ENCODE assay signal across 8 cellular contexts in the genomic region with DNA sequence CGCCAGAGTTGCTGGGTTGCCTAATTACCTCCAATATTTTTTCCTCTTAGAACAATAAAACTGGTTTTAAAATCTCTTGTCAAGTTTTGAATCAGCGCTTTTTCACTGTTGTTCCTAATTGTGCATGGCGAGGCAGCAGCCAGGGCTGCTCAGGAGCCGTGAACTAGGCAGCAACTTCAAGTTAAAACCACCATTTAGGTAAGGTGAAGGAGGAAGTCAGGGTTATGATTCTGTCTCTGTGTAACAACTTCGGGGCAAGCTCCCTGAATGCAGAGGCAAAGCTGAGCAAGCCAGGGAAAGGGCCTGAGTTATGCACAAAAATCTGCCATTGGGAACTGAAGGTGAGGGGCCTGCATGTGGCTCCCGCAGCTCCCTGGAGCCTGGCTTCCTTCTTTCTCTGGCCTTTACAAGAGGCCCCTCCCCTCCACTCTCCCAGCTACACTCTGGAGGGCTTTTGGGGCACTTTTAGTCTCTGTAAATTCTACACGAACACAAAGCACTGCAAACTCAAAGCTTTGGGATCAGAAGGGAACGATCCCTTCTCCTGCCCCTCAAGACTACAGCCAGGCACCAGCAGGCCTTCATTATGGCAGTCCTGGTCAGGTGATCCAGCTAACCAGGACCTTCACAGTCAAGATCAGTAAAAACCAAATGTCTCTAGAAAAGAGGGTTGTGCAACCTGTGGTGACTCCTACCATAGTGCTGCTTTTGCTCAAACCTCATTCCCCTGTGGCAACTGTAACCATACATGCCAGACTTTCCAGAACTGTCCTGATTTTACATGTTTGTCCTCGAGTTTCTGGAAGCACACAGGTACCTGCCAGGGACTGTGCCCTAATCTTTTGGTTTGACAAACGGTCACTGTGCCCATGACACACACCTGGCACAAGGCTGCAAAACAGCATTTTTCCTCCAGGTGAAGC.
DNase-seq lines count a peak whose midpoint lies in the region; ATAC-seq, FAIRE-seq and TF ChIP-seq lines count a peak whose summit lies in the region.

No MANE protein-coding gene starts in this region.

- H3K36me3 ChIP-seq in skeletal muscle tissue (ENCODE audit: control insufficient read depth in 3 of 3, insufficient read depth in 3 of 3, low read length in 3 of 3): peaks cover 0 to 4% (median 0%) of the 10 kb centered on the region in 3 donors

- peak; percentile 73 for FAIRE-seq in GM12892 (lab: Jason Lieb, UNC)

- H3K4me1 ChIP-seq in skeletal muscle tissue (ENCODE audit: control insufficient read depth in 3 of 3, insufficient read depth in 3 of 3, low read length in 3 of 3): peaks cover 60 to 62% (median 61%) of the 10 kb centered on the region in 3 donors

- no peak for ATAC-seq in T-helper 17 cell
- no peak for ATAC-seq in GM19023 (IDR thresholded peaks at IDR 0.05; ENCODE audit: unreplicated experiment)
- no peak for ATAC-seq in GM18873 (IDR thresholded peaks at IDR 0.05; ENCODE audit: low FRiP score, unreplicated experiment)
- ATAC-seq in HG03280 (IDR thresholded peaks at IDR 0.05; ENCODE audit: unreplicated experiment): no peak

- peak overlapping the region; percentile 95 for H3K27ac Mint-ChIP-seq in T-helper 17 cell

- no peak for TF ChIP-seq POLR2A in GM12892 (IDR thresholded peaks at IDR 0.05; ENCODE audit: low read depth, low read length)

- H3K4me3 ChIP-seq in fibroblast of the aortic adventitia (ENCODE audit: low read depth, low read length) (peak overlapping the region; percentile 75), skeletal muscle tissue (ENCODE audit: low read length in 3 of 3) (peak overlapping the region; percentile 19 to 89 (median 36))

- H3K27me3 ChIP-seq in skeletal muscle tissue (ENCODE audit: control insufficient read depth in 3 of 3, insufficient read depth in 3 of 3, low read length in 3 of 3): no peaks in the 10 kb centered on the region

- TF ChIP-seq CTCF in fibroblast of the aortic adventitia (IDR thresholded peaks at IDR 0.05; ENCODE audit: insufficient read depth, low read length): no peak

- peak overlapping the region; percentile 46 to 98 (median 98) for H3K9ac ChIP-seq in skeletal muscle tissue (ENCODE audit: low read depth in 1 of 3, low read length in 3 of 3)

- peaks cover 62% of the 10 kb centered on the region for H3K4me1 Mint-ChIP-seq in T-helper 17 cell

- H3K27me3 Mint-ChIP-seq in T-helper 17 cell: no peaks in the 10 kb centered on the region

- no peaks in the 10 kb centered on the region for H3K9me3 ChIP-seq in T-helper 17 cell (ENCODE audit: control insufficient read depth, low read length, poor library complexity, severe bottlenecking)
- no peaks in the 10 kb centered on the region for H3K9me3 ChIP-seq in skeletal muscle tissue (ENCODE audit: control insufficient read depth in 3 of 3, low read length in 3 of 3)

- peak overlapping the region; percentile 94 for H3K27ac ChIP-seq in skeletal muscle tissue (ENCODE audit: low read depth, low read length)

- peak overlapping the region; percentile 75 for H3K4me3 Mint-ChIP-seq in T-helper 17 cell

- DNase-seq in GM12892 (ENCODE audit: insufficient read length): no peak
- DNase-seq in T-helper 17 cell: no peak
- DNase-seq in fibroblast of the aortic adventitia (ENCODE audit: low read depth): peak; percentile 82
- no peak for DNase-seq in NCI-H69 (lab: John Stamatoyannopoulos, UW)

- no peaks in the 10 kb centered on the region for H3K36me3 Mint-ChIP-seq in T-helper 17 cell (ENCODE audit: low read depth)
